Comparison of ENCODE assay signal across 25 cellular contexts in the genomic region with DNA sequence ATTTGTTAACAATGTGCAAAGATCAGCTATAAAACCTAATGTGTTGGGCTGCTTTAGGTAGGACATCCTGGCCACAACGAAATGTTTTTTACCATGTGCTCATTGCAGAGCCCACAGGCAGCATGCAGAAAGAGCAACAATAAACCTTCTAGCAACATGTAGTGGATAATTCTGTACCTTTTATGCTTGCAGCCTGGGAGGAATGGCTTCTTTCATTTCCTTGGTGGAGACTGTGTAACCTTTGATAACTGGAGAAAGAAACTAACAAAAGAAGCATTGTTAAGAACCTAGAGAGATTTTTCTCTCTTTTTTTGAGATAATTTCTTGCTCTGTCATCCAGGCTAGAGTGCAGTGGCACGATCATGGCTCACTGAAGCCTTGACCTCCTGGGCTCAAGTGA.
"Had no signal": no experiment of that assay in that cellular context is flagged by ENCODE, and none has a peak within 500 bp of the region (broad histone marks: within the 10 kb centered on the region; RNA-seq: fewer than 3 reads in every experiment).

No MANE protein-coding gene starts in this region.

- H3K27me3 Mint-ChIP-seq: naive thymus-derived CD4-positive, alpha-beta T cell; type B pancreatic cell had no signal

- H3K9me3 Mint-ChIP-seq: mesothelial cell of epicardium, nephron, type B pancreatic cell had no signal

- H3K9me3 ChIP-seq: gastrocnemius medialis, heart left ventricle, neutrophil, pancreas, right lobe of liver, stomach, tibial artery had no signal

- H3K36me3 ChIP-seq: gastrocnemius medialis, heart left ventricle, neutrophil, pancreas, right lobe of liver, stomach, tibial artery had no signal

- H3K4me2 ChIP-seq: hepatocyte had no signal

- H3K36me3 Mint-ChIP-seq: mesothelial cell of epicardium; naive thymus-derived CD4-positive, alpha-beta T cell; type B pancreatic cell had no signal

- H3K27me3 ChIP-seq: gastrocnemius medialis, heart left ventricle, hepatocyte, neutrophil, pancreas, right lobe of liver, stomach, tibial artery had no signal

- H2AFZ ChIP-seq: hepatocyte had no signal

- H3K4me3 ChIP-seq: gastrocnemius medialis, heart left ventricle, hepatocyte, lung, mucosa of descending colon, pancreas, right lobe of liver, stomach, tibial artery had no signal

- ATAC-seq: gastrocnemius medialis; heart left ventricle; left lobe of liver; mucosa of descending colon; naive thymus-derived CD4-positive, alpha-beta T cell; pancreas; right lobe of liver had no signal

- H3K79me2 ChIP-seq: hepatocyte had no signal

- H3K4me3 Mint-ChIP-seq: mesothelial cell of epicardium; naive thymus-derived CD4-positive, alpha-beta T cell; nephron; type B pancreatic cell had no signal

- H3K27ac ChIP-seq: gastrocnemius medialis, heart left ventricle, hepatocyte, neutrophil, pancreas, right lobe of liver, stomach, tibial artery had no signal

- H3K27ac Mint-ChIP-seq: mesothelial cell of epicardium; naive thymus-derived CD4-positive, alpha-beta T cell; nephron; type B pancreatic cell had no signal

- DNase-seq: cortex of kidney; effector CD4-positive, alpha-beta T cell; gastrocnemius medialis; heart left ventricle; kidney; mesenchymal stem cell; mucosa of descending colon; naive thymus-derived CD4-positive, alpha-beta T cell; pancreas; right lobe of liver; small intestine; stimulated activated CD4-positive, alpha-beta T cell treated with anti-CD3 and anti-CD28 coated beads, Interleukin-12 subunit alpha, Interleukin-12 subunit beta, amount 100 ng/mL, for 4 hours; stimulated activated CD4-positive, alpha-beta T cell treated with anti-CD3 and anti-CD28 coated beads, Interleukin-1b, Interleukin-23, amount 100 ng/mL, for 48 hours; stimulated activated CD4-positive, alpha-beta T cell treated with anti-CD3 and anti-CD28 coated beads, Interleukin-4, amount 100 ng/mL, for 1 hour; stimulated activated CD8-positive, alpha-beta memory T cell treated with anti-CD3 and anti-CD28 coated beads, Interleukin-4, amount 100 ng/mL, for 48 hours; stimulated activated naive CD4-positive, alpha-beta T cell; stomach; tibial artery had no signal

- H3K4me1 Mint-ChIP-seq: naive thymus-derived CD4-positive, alpha-beta T cell had no signal

- H3K4me1 ChIP-seq: gastrocnemius medialis, heart left ventricle, pancreas, right lobe of liver, stomach, tibial artery had no signal
